In genomic region chr16:74903882-74904678, GRCh38 we compare ENCODE assay signal across 22 cellular contexts.
A peak's percentile ranks its signal among the peaks of the same experiment; 100 is the strongest.
DNase-seq lines count a peak whose midpoint lies in the region; ATAC-seq, FAIRE-seq and TF ChIP-seq lines count a peak whose summit lies in the region.
"Had no signal": no experiment of that assay in that cellular context is flagged by ENCODE, and none has a peak within 500 bp of the region (broad histone marks: within the 10 kb centered on the region; RNA-seq: fewer than 3 reads in every experiment).

No MANE protein-coding gene starts in this region.

- TF ChIP-seq POLR2A in K562 (conservative IDR thresholded peaks at IDR 0.05) (no peak), GM12891 (IDR thresholded peaks at IDR 0.05; ENCODE audit: low read depth, low read length) (no peak)

- H3K9ac ChIP-seq in K562 (ENCODE audit: insufficient read depth in 1 of 2, low read depth in 2 of 2, low read length in 2 of 2) = no peak overlapping the region

- no peak for TF ChIP-seq EP300 in K562 (IDR thresholded peaks at IDR 0.05; ENCODE audit: low read length)

- no peaks in the 10 kb centered on the region for H3K27me3 Mint-ChIP-seq in natural killer cell treated with Interleukin-12 subunit alpha and Interleukin-12 subunit beta and Interleukin-15 and Interleukin-18, amount 100 ng/mL, for 72 hours
- H3K27me3 Mint-ChIP-seq: CD4-positive, CD25-positive, alpha-beta regulatory T cell; CD8-positive, alpha-beta memory T cell had no signal

- no TSS peak for BruUV-seq in K562 (replicated peaks; lab: Mats Ljungman, UMichigan)

- FAIRE-seq in K562 (lab: Jason Lieb, UNC) (no peak), GM12891 (lab: Jason Lieb, UNC) (no peak)
- FAIRE-seq: A204.1, D721Med, G401.6, GM12892, GM18507 had no signal

- no peak for TF ChIP-seq RAD21 in K562 (CRISPR knock-in tag; conservative IDR thresholded peaks at IDR 0.05 in 1 of 2, IDR thresholded peaks at IDR 0.05 in 1 of 2)

- no peaks in the 10 kb centered on the region for H3K4me1 ChIP-seq in K562 (replicated peaks in 1 of 2; ENCODE audit: control insufficient read depth in 2 of 2, insufficient read depth in 2 of 2, low read length in 2 of 2)
- peaks cover 16% of the 10 kb centered on the region for H3K4me1 ChIP-seq in cardiac muscle cell (ENCODE audit: low read depth)
- H3K4me1 ChIP-seq in left ventricle myocardium inferior = peaks cover 5% of the 10 kb centered on the region
- H3K4me1 ChIP-seq: BE2C, Caco-2 had no signal

- H3K9me1 ChIP-seq in K562 (ENCODE audit: control insufficient read depth, insufficient read depth, low read length) = no peaks in the 10 kb centered on the region

- H3K36me3 Mint-ChIP-seq in natural killer cell treated with Interleukin-12 subunit alpha and Interleukin-12 subunit beta and Interleukin-15 and Interleukin-18, amount 100 ng/mL, for 72 hours = peaks cover 24% of the 10 kb centered on the region

- H3K27me3 ChIP-seq in K562 (ENCODE audit: control insufficient read depth in 2 of 2, insufficient read depth in 2 of 2, low read length in 2 of 2) (no peaks in the 10 kb centered on the region), cardiac muscle cell (no peaks in the 10 kb centered on the region), left ventricle myocardium inferior (ENCODE audit: low read depth) (no peaks in the 10 kb centered on the region)
- H3K27me3 ChIP-seq: BE2C had no signal

- TF ChIP-seq CTCF in K562 (IDR thresholded peaks at IDR 0.05 in 2 of 3, conservative IDR thresholded peaks at IDR 0.05 in 1 of 3; ENCODE audit: insufficient read depth in 2 of 3, low read depth in 1 of 3, low read length in 3 of 3) = no peak
- TF ChIP-seq CTCF in cardiac muscle cell (IDR thresholded peaks at IDR 0.05; ENCODE audit: low read depth, low read length) = no peak
- TF ChIP-seq CTCF in left ventricle myocardium inferior (IDR thresholded peaks at IDR 0.05; ENCODE audit: borderline replicate concordance) = no peak

- H3K27ac ChIP-seq in K562 (ENCODE audit: extremely low read depth, low read depth, low read length) (no peak overlapping the region), cardiac muscle cell (peak overlapping the region; percentile 12), left ventricle myocardium inferior (replicated peaks) (peak overlapping the region; percentile 66)
- H3K27ac ChIP-seq: HL-60 had no signal

- no peak for DNase-seq in K562 (ENCODE audit: extremely low read depth in 1 of 4, low spot score in 3 of 4)
- no peak for DNase-seq in cardiac muscle cell (ENCODE audit: low read depth in 1 of 2, low spot score in 1 of 2)
- DNase-seq in left ventricle myocardium inferior = no peak
- no peak for DNase-seq in natural killer cell treated with Interleukin-12 subunit alpha and Interleukin-12 subunit beta and Interleukin-15 and Interleukin-18, amount 100 ng/mL, for 72 hours (ENCODE audit: low spot score)
- DNase-seq in NCI-H748 treated with DMSO at 0.1 percent for 48 hours (lab: John Stamatoyannopoulos, UW) = no peak
- no peak for DNase-seq in GM12891 (ENCODE audit: insufficient read length, low spot score)
- DNase-seq: ACHN; BE2C; C1 segment of cervical spinal cord; Caco-2; CD4-positive, CD25-positive, alpha-beta regulatory T cell; CD8-positive, alpha-beta memory T cell; GOT3; H7; HFFc6 had no signal

- no peak overlapping the region for H3K4me3 Mint-ChIP-seq in natural killer cell treated with Interleukin-12 subunit alpha and Interleukin-12 subunit beta and Interleukin-15 and Interleukin-18, amount 100 ng/mL, for 72 hours
- H3K4me3 Mint-ChIP-seq: CD4-positive, CD25-positive, alpha-beta regulatory T cell; CD8-positive, alpha-beta memory T cell; HFFc6 had no signal

- WGBS in K562 (ENCODE audit: insufficient coverage, low coverage, missing lambda C conversion rate) = 93% methylated on average over 9 of the region's 12 CpGs

- no peak for ATAC-seq in K562
- ATAC-seq in natural killer cell treated with Interleukin-12 subunit alpha and Interleukin-12 subunit beta and Interleukin-15 and Interleukin-18, amount 100 ng/mL, for 72 hours = no peak
- ATAC-seq: HCT116 had no signal

- H3K4me2 ChIP-seq in K562 (ENCODE audit: insufficient read depth, low read length) = no peak overlapping the region

- POLR2A ChIA-PET in K562 (lab: Yijun Ruan, JAX) = no interaction called here

- H3K36me3 ChIP-seq in K562 (ENCODE audit: control insufficient read depth, insufficient read depth, low read length) (peaks cover 70% of the 10 kb centered on the region), cardiac muscle cell (peaks cover 9% of the 10 kb centered on the region), left ventricle myocardium inferior (peaks cover 55% of the 10 kb centered on the region)

- H4K20me1 ChIP-seq in K562 (replicated peaks; ENCODE audit: control insufficient read depth, insufficient read depth, low read length) = no peaks in the 10 kb centered on the region

- intact Hi-C loops in K562 (cut with micrococcal nuclease) = no loop called here
- intact Hi-C loops in left ventricle myocardium inferior (cut with micrococcal nuclease) = no loop called here

- H3K9me3 ChIP-seq in K562 (replicated peaks; ENCODE audit: control insufficient read depth, insufficient read depth, low read depth, low read length) (peaks cover 2% of the 10 kb centered on the region; the same call in 1 of the 2 replicates), cardiac muscle cell (ENCODE audit: low read depth) (no peaks in the 10 kb centered on the region), left ventricle myocardium inferior (replicated peaks) (no peaks in the 10 kb centered on the region)
- H3K9me3 ChIP-seq: BE2C had no signal

- H3K27ac Mint-ChIP-seq in natural killer cell treated with Interleukin-12 subunit alpha and Interleukin-12 subunit beta and Interleukin-15 and Interleukin-18, amount 100 ng/mL, for 72 hours = no peak overlapping the region
- H3K27ac Mint-ChIP-seq: CD4-positive, CD25-positive, alpha-beta regulatory T cell; CD8-positive, alpha-beta memory T cell; HFFc6 had no signal

- no peak overlapping the region for H2AFZ ChIP-seq in K562 (ENCODE audit: low read depth, low read length)

- in situ Hi-C loops in K562 (cut with MboI) = no loop called here

- H3K9me3 Mint-ChIP-seq in natural killer cell treated with Interleukin-12 subunit alpha and Interleukin-12 subunit beta and Interleukin-15 and Interleukin-18, amount 100 ng/mL, for 72 hours = peaks cover 5% of the 10 kb centered on the region
- H3K9me3 Mint-ChIP-seq: CD8-positive, alpha-beta memory T cell; HFFc6 had no signal

- CTCF ChIA-PET in K562 (lab: Yijun Ruan, JAX; ENCODE audit: low intra/inter-chr PET ratio) = no interaction called here

- H3K79me2 ChIP-seq in K562 (ENCODE audit: control insufficient read depth, insufficient read depth, low read length) = no peaks in the 10 kb centered on the region

- no peak overlapping the region for H3K4me3 ChIP-seq in K562
- no peak overlapping the region for H3K4me3 ChIP-seq in cardiac muscle cell
- H3K4me3 ChIP-seq in left ventricle myocardium inferior = peak overlapping the region; percentile 50

- no peaks in the 10 kb centered on the region for H3K4me1 Mint-ChIP-seq in natural killer cell treated with Interleukin-12 subunit alpha and Interleukin-12 subunit beta and Interleukin-15 and Interleukin-18, amount 100 ng/mL, for 72 hours (ENCODE audit: low read depth in 2 of 2)
- H3K4me1 Mint-ChIP-seq: CD4-positive, CD25-positive, alpha-beta regulatory T cell; CD8-positive, alpha-beta memory T cell had no signal

TF ChIP-seq in K562, 482 proteins besides CTCF, POLR2A, EP300 and RAD21:
- TF ChIP-seq MBD2 (IDR thresholded peaks at IDR 0.05; ENCODE audit: borderline replicate concordance, low read depth) = no peak
- TF ChIP-seq ZNF707 (CRISPR knock-in tag; conservative IDR thresholded peaks at IDR 0.05) = peak; percentile 51; the same call in 1 of the 2 replicates
- TF ChIP-seq NFIX (CRISPR knock-in tag; IDR thresholded peaks at IDR 0.05; ENCODE audit: low read depth) = peak; percentile 17; the same call in 1 of the 2 replicates
- peak; percentile 80; the same call in 1 of the 2 replicates for TF ChIP-seq ZNF277 (CRISPR knock-in tag; IDR thresholded peaks at IDR 0.05; ENCODE audit: borderline replicate concordance)

TF ChIP-seq in GM12891, 5 proteins besides CTCF, POLR2A, EP300 and RAD21:
- TF ChIP-seq POLR2AphosphoS5 (IDR thresholded peaks at IDR 0.05; ENCODE audit: low read depth, low read length) = no peak
- TF ChIP-seq SPI1 (IDR thresholded peaks at IDR 0.05; ENCODE audit: low read depth, low read length) = no peak
- TF ChIP-seq TAF1 (IDR thresholded peaks at IDR 0.05; ENCODE audit: low read depth, low read length) = no peak
